ENCODE assay signal across 16 cellular contexts in genomic region chr17:80486692-80487091, GRCh38. TPM values are rescaled to one million over a fixed set of nuclear protein-coding genes. Genes with fewer than 3 reads are reported as not detected.
"Had no signal": no experiment of that assay in that cellular context is flagged by ENCODE, and none has a peak within 500 bp of the region (broad histone marks: within the 10 kb centered on the region; RNA-seq: fewer than 3 reads in every experiment).

No MANE protein-coding gene starts in this region.

- H3K27ac Mint-ChIP-seq: activated CD4-positive, alpha-beta T cell treated with anti-CD3 and anti-CD28 coated beads, Interleukin-2, amount 10 ng/mL, durations not matched to agents 24 days and 14 days; activated CD8-positive, alpha-beta T cell treated with anti-CD3 and anti-CD28 coated beads, Interleukin-2, amount 10 ng/mL, durations not matched to agents 7 days and 5 days; activated naive CD4-positive, alpha-beta T cell treated with anti-CD3 and anti-CD28 coated beads for 36 hours; natural killer cell; stimulated activated naive CD8-positive, alpha-beta T cell treated with anti-CD3 and anti-CD28 coated beads, Interleukin-15, Interleukin-2, amounts not matched to agents 100 ng/mL and 50 ng/mL, for 24 hours had no signal

- DNase-seq: activated CD4-positive, alpha-beta T cell treated with anti-CD3 and anti-CD28 coated beads, Interleukin-2, amount 10 ng/mL, durations not matched to agents 24 days and 14 days; activated CD8-positive, alpha-beta T cell treated with anti-CD3 and anti-CD28 coated beads, Interleukin-2, amount 10 ng/mL, durations not matched to agents 7 days and 5 days; activated naive CD4-positive, alpha-beta T cell treated with anti-CD3 and anti-CD28 coated beads for 36 hours; activated T-cell treated with anti-CD3 and anti-CD28 coated beads, Interleukin-2, amount 50 U/mL, for 4 hours; body of pancreas; central memory CD4-positive, alpha-beta T cell; dorsolateral prefrontal cortex; foreskin keratinocyte; natural killer cell; occipital lobe; stimulated activated CD4-positive, alpha-beta T cell treated with anti-CD3 and anti-CD28 coated beads, Interleukin-12 subunit alpha, Interleukin-12 subunit beta, amount 100 ng/mL, for 4 hours; transverse colon had no signal

- H3K4me3 Mint-ChIP-seq: activated CD4-positive, alpha-beta T cell treated with anti-CD3 and anti-CD28 coated beads, Interleukin-2, amount 10 ng/mL, durations not matched to agents 24 days and 14 days; activated CD8-positive, alpha-beta T cell treated with anti-CD3 and anti-CD28 coated beads, Interleukin-2, amount 10 ng/mL, durations not matched to agents 7 days and 5 days; activated naive CD4-positive, alpha-beta T cell treated with anti-CD3 and anti-CD28 coated beads for 36 hours; activated T-cell treated with anti-CD3 and anti-CD28 coated beads, Interleukin-2, amount 50 U/mL, for 4 hours; natural killer cell; stimulated activated naive CD8-positive, alpha-beta T cell treated with anti-CD3 and anti-CD28 coated beads, Interleukin-15, Interleukin-2, amounts not matched to agents 100 ng/mL and 50 ng/mL, for 24 hours had no signal

- H3K4me3 ChIP-seq: body of pancreas, dorsolateral prefrontal cortex, lung, transverse colon had no signal

- H3K9me3 ChIP-seq: body of pancreas, transverse colon had no signal

- H3K4me1 ChIP-seq: body of pancreas, foreskin keratinocyte, transverse colon had no signal

- H3K4me1 Mint-ChIP-seq: activated CD4-positive, alpha-beta T cell treated with anti-CD3 and anti-CD28 coated beads, Interleukin-2, amount 10 ng/mL, durations not matched to agents 24 days and 14 days; natural killer cell had no signal

- ATAC-seq: activated CD8-positive, alpha-beta T cell treated with anti-CD3 and anti-CD28 coated beads, Interleukin-2, amount 10 ng/mL, durations not matched to agents 7 days and 5 days; activated T-cell treated with anti-CD3 and anti-CD28 coated beads, Interleukin-2, amount 50 U/mL, for 4 hours; body of pancreas; foreskin keratinocyte; left lobe of liver; natural killer cell had no signal

- H3K27ac ChIP-seq: body of pancreas, dorsolateral prefrontal cortex, epithelial cell of prostate, foreskin keratinocyte, transverse colon had no signal

- H3K36me3 Mint-ChIP-seq: natural killer cell had no signal

- H3K9me3 Mint-ChIP-seq: activated CD4-positive, alpha-beta T cell treated with anti-CD3 and anti-CD28 coated beads, Interleukin-2, amount 10 ng/mL, durations not matched to agents 24 days and 14 days; activated naive CD4-positive, alpha-beta T cell treated with anti-CD3 and anti-CD28 coated beads for 36 hours; activated T-cell treated with anti-CD3 and anti-CD28 coated beads, Interleukin-2, amount 50 U/mL, for 4 hours; natural killer cell; stimulated activated naive CD8-positive, alpha-beta T cell treated with anti-CD3 and anti-CD28 coated beads, Interleukin-15, Interleukin-2, amounts not matched to agents 100 ng/mL and 50 ng/mL, for 24 hours had no signal

- H3K36me3 ChIP-seq: transverse colon had no signal

RNA-seq across cellular contexts. Expression of gene NPTX1, which starts 10.3 kb away (rescaled TPM):
- polyA plus RNA-seq: foreskin keratinocyte had no signal
